Comparison of ENCODE assay signal across 2 cellular contexts in genomic region chr16:13041180-13041579, GRCh38.
TF ChIP-seq lines count a peak whose summit lies in the region.

No MANE protein-coding gene starts in this region.

TF ChIP-seq in H1, 55 proteins besides CTCF, POLR2A, EP300 and RAD21:
- no peak for TF ChIP-seq GABPA (IDR thresholded peaks at IDR 0.05; ENCODE audit: borderline replicate concordance, insufficient read depth, low read length)
- TF ChIP-seq ZNF274 (IDR thresholded peaks at IDR 0.05; ENCODE audit: borderline replicate concordance, extremely low read depth, low read length) = no peak
- TF ChIP-seq HDAC6 (IDR thresholded peaks at IDR 0.05; ENCODE audit: low read depth, low read length) = no peak
- TF ChIP-seq SP4 (IDR thresholded peaks at IDR 0.05; ENCODE audit: low read length) = no peak
- 0 out of 2 replicates have a peak, but pooled peaks have one; percentile 60 for TF ChIP-seq YY1 (IDR thresholded peaks at IDR 0.05; ENCODE audit: low read depth, low read length)

TF ChIP-seq in HEK293T, 16 proteins besides CTCF, POLR2A, EP300 and RAD21:
- TF ChIP-seq FOXM1 (IDR thresholded peaks at IDR 0.05; ENCODE audit: borderline replicate concordance) (no peak), ARNT (IDR thresholded peaks at IDR 0.05) (no peak), ELF4 (IDR thresholded peaks at IDR 0.05) (no peak), TARDBP (IDR thresholded peaks at IDR 0.05) (no peak), SUZ12 (IDR thresholded peaks at IDR 0.05) (no peak), L3MBTL2 (conservative IDR thresholded peaks at IDR 0.05) (no peak), ZNF384 (IDR thresholded peaks at IDR 0.05) (no peak), NFRKB (IDR thresholded peaks at IDR 0.05) (no peak), CTBP1 (IDR thresholded peaks at IDR 0.05; ENCODE audit: borderline replicate concordance) (no peak)
